ENCODE assay signal across 8 cellular contexts in the genomic region with DNA sequence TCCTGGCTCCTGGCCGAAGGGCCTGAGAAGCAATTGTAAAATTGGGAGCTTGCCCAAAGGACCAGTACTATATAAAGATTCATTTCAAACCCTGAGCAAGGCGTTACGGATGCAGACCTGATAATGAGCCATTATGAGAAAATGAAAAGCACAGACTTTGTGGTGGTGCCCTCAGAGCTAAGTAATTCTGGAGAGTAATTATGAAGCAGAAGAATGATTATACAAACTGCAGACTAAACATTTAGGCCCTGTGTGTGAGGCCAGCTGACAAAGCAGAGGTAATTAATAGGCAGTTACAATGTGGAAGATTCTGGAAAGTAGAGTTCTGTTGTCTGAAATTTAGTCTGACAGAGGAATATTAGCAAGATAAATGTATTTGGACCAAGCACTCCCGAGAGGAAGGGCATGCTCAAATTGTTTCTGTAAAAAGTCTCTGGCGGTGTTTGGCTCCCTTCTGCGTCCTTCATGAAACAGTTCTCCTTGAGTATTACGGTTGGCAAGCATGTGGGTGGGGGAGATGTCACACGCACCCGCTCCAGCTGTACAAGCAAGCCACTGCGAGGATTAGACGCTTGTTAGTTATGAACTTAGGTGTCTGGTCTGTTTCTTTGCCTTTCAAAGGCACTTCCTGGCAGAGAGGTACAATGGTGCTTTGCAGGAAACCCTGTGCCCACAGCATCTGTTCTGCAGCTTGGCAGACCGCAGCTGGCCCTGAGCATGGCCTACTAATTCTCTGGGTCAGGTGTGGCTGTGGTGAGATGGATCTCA. TPM values are rescaled to one million over a fixed set of nuclear protein-coding genes. Genes with fewer than 3 reads are reported as not detected.
DNase-seq lines count a peak whose midpoint lies in the region; ATAC-seq and TF ChIP-seq lines count a peak whose summit lies in the region.

No MANE protein-coding gene starts in this region.

- TF ChIP-seq CTCF in left lung (IDR thresholded peaks at IDR 0.05) = no peak
- no peak for TF ChIP-seq CTCF in stomach (IDR thresholded peaks at IDR 0.05)

- no peak overlapping the region for H3K4me3 ChIP-seq in left lung
- H3K4me3 ChIP-seq in stomach = no peak overlapping the region

- intact Hi-C loops in left lung (cut with DNase I) = no loop called here
- intact Hi-C loops in stomach (cut with DNase I; ENCODE audit: low total_unique reads) = no loop called here

- H3K36me3 ChIP-seq in left lung = no peaks in the 10 kb centered on the region
- H3K36me3 ChIP-seq in stomach = no peaks in the 10 kb centered on the region

- H3K27ac ChIP-seq in left lung = peak overlapping the region; percentile 33 to 39
- H3K27ac ChIP-seq in stomach = peak overlapping the region; percentile 1 to 67 (median 52)
- H3K27ac ChIP-seq in substantia nigra (ENCODE audit: low read depth, low read length, poor library complexity, severe bottlenecking) = no peak overlapping the region

- ATAC-seq in GM18517 (IDR thresholded peaks at IDR 0.05; ENCODE audit: unreplicated experiment) (peak; percentile 38), HG03432 (IDR thresholded peaks at IDR 0.05; ENCODE audit: unreplicated experiment) (peak; percentile 32), left lung (no peak)

- H3K4me1 ChIP-seq in left lung (peaks cover 5 to 31% of the 10 kb centered on the region in 2 donors), stomach (peaks cover 0 to 35% (median 15%) of the 10 kb centered on the region in 4 donors)

- DNase-seq in activated T-cell treated with anti-CD3 and anti-CD28 coated beads for 4 hours (peak; percentile 42), left lung (no peak), stomach (no peak), hypothalamus (lab: John Stamatoyannopoulos, UW) (no peak), SKM-1 treated with dmso at 0.1 percent for 144 hours (lab: John Stamatoyannopoulos, UW; ENCODE audit: unreplicated experiment) (no peak), substantia nigra (lab: John Stamatoyannopoulos, UW) (no peak)

- TF ChIP-seq POLR2A in stomach (IDR thresholded peaks at IDR 0.05) = no peak

- TF ChIP-seq EP300 in stomach (IDR thresholded peaks at IDR 0.05) = peak; percentile 15

- 47 to 62% (median 57%) methylated on average over 11 to 12 of the region's 12 CpGs for WGBS in stomach, 5 donors

- H3K9me3 ChIP-seq in left lung (no peaks in the 10 kb centered on the region), stomach (no peaks in the 10 kb centered on the region)

- H3K27me3 ChIP-seq in left lung (no peaks in the 10 kb centered on the region), stomach (no peaks in the 10 kb centered on the region)

RNA-seq across cellular contexts. Expression of a gene that starts 45.5 kb away (rescaled TPM):
- total RNA-seq in left lung = 10 to 100 TPM; 37.7 to 53.8 TPM
- 10 to 100 TPM; 16.2 to 89.7 (median 26.3) TPM for total RNA-seq in stomach
- 1 to 10 TPM; 6.7 to 8.9 (median 6.7) TPM for polyA plus RNA-seq in stomach
